ENCODE assay signal across 8 cellular contexts in genomic region chr22:31662668-31663037, GRCh38. TPM values are rescaled to one million over a fixed set of nuclear protein-coding genes. Genes with fewer than 3 reads are reported as not detected.
A peak's percentile ranks its signal among the peaks of the same experiment; 100 is the strongest.
DNase-seq lines count a peak whose midpoint lies in the region; ATAC-seq and TF ChIP-seq lines count a peak whose summit lies in the region.

No MANE protein-coding gene starts in this region.

- H3K9me3 Mint-ChIP-seq in GM23338 = no peaks in the 10 kb centered on the region; the same call in 2 of the 3 replicates

- no peaks in the 10 kb centered on the region for H3K36me3 Mint-ChIP-seq in GM23338 (ENCODE audit: low read depth)

- DNase-seq in GM23338 (ENCODE audit: low spot score) (no peak), fibroblast of villous mesenchyme (ENCODE audit: low read depth) (no peak), skeletal muscle cell (ENCODE audit: low read depth) (no peak), pons (ENCODE audit: low spot score) (no peak), ureter (ENCODE audit: low spot score) (no peak), iPS-NIHi7 (ENCODE audit: extremely low spot score) (no peak)

- peak overlapping the region; percentile 4; the same call in 1 of the 2 replicates for H2AFZ ChIP-seq in GM23338

- H3K4me1 ChIP-seq in GM23338 (ENCODE audit: insufficient read depth) = peaks cover 8% of the 10 kb centered on the region; the same call in 1 of the 2 replicates

- peak overlapping the region; percentile 98 for H3K27ac Mint-ChIP-seq in GM23338

- H3K79me2 ChIP-seq in GM23338 (replicated peaks; ENCODE audit: insufficient read depth) = peaks cover 44% of the 10 kb centered on the region

- no peak for TF ChIP-seq CTCF in GM23338 (conservative IDR thresholded peaks at IDR 0.05; ENCODE audit: low read depth in 2 of 2)
- no peak for TF ChIP-seq CTCF in VCaP (conservative IDR thresholded peaks at IDR 0.05)
- no peak for TF ChIP-seq CTCF in fibroblast of villous mesenchyme (IDR thresholded peaks at IDR 0.05; ENCODE audit: insufficient read depth, low read depth, low read length)

- H3K4me3 Mint-ChIP-seq in GM23338 = peak overlapping the region; percentile 98

- H3K4me3 ChIP-seq in GM23338 (peak overlapping the region; percentile 98), fibroblast of villous mesenchyme (ENCODE audit: low read depth, low read length) (peak overlapping the region; percentile 99), skeletal muscle cell (ENCODE audit: low read depth, low read length) (peak overlapping the region; percentile 97)

- no peaks in the 10 kb centered on the region for H3F3A ChIP-seq in GM23338 (replicated peaks; ENCODE audit: low read depth)

- H3K4me1 Mint-ChIP-seq in GM23338 = peaks cover 10% of the 10 kb centered on the region; the same call in 2 of the 3 replicates

- peaks cover 15% of the 10 kb centered on the region for H3K27me3 Mint-ChIP-seq in GM23338 (ENCODE audit: insufficient read depth, low read depth, poor library complexity)

- no peaks in the 10 kb centered on the region for H3K9me2 ChIP-seq in GM23338 (ENCODE audit: insufficient read depth)

- ATAC-seq in GM23338 (no peak), HG03457 (IDR thresholded peaks at IDR 0.05; ENCODE audit: unreplicated experiment) (no peak)

- no peaks in the 10 kb centered on the region for H3K36me3 ChIP-seq in GM23338 (ENCODE audit: insufficient read depth)

- H4K20me1 ChIP-seq in GM23338 (replicated peaks; ENCODE audit: insufficient read depth) = peaks cover 4% of the 10 kb centered on the region; the same call in 1 of the 2 replicates

- peak overlapping the region; percentile 89 for H3K4me2 ChIP-seq in GM23338

- H3K27me3 ChIP-seq in GM23338 (ENCODE audit: insufficient read depth) = no peaks in the 10 kb centered on the region

- H3K27ac ChIP-seq in GM23338 (ENCODE audit: low read depth) (peak overlapping the region; percentile 46), VCaP (peak overlapping the region; percentile 80)

TF ChIP-seq in GM23338, 12 proteins besides CTCF, POLR2A, EP300 and RAD21:
- TF ChIP-seq EZH2 (IDR thresholded peaks at IDR 0.05; ENCODE audit: low read depth, unreplicated experiment) (no peak), ZNF331 (CRISPR knock-in tag; IDR thresholded peaks at IDR 0.05; ENCODE audit: low read depth) (no peak), POLR2AphosphoS5 (IDR thresholded peaks at IDR 0.05; ENCODE audit: low read depth) (no peak), ETS1 (IDR thresholded peaks at IDR 0.05) (no peak), STAT1 (IDR thresholded peaks at IDR 0.05; ENCODE audit: unreplicated experiment) (no peak), ZNF462 (CRISPR knock-in tag; IDR thresholded peaks at IDR 0.05) (no peak)

RNA-seq across cellular contexts. Expression of gene PISD, which starts 0.6 kb away (rescaled TPM):
- 51.6 and 54.5 TPM in 2 replicates for total RNA-seq in GM23338 (2014; rRNA removed; shearing (Covaris generic))
- polyA plus RNA-seq in GM23338 (2016; fragmentation: Nextera tagmentation; extraction: Ambion mirVana) = 40.7 and 43.1 TPM in 2 replicates
- total RNA-seq in fibroblast of villous mesenchyme (40.6 and 56.6 TPM in 2 replicates), ureter (68.0 TPM)
